13 cellular contexts compared by ENCODE assay signal in the genomic region with DNA sequence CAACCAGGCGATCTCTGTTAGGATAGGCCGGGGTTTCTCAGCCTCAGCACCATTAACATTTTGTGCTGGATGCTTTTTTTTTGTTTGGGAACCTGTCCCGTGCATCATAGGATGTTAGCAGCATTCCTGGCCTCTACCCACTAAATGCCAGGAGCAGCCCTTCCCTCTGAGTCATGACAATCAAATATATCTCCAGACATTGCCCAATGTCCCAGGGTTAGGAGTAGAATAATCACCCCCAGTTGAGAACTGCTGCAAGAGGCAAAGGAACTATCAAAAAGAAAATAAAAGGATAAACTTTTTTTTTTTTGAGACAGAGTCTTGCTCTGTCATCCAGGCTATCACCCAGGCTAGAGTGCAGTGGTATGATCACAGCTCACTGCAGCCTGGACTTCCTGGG.
DNase-seq lines count a peak whose midpoint lies in the region; ATAC-seq and TF ChIP-seq lines count a peak whose summit lies in the region.
"Had no signal": no experiment of that assay in that cellular context is flagged by ENCODE, and none has a peak within 500 bp of the region (broad histone marks: within the 10 kb centered on the region; RNA-seq: fewer than 3 reads in every experiment).

No MANE protein-coding gene starts in this region.

- no peaks in the 10 kb centered on the region for H3K4me1 ChIP-seq in fibroblast of lung (ENCODE audit: control insufficient read depth, extremely low read depth, insufficient read depth, low read length)

- H3K4me2 ChIP-seq in fibroblast of lung (ENCODE audit: extremely low read depth, insufficient read depth, low read length), result no peak overlapping the region
- H3K4me2 ChIP-seq: KMS-11 had no signal

- no peak overlapping the region for H3K4me3 ChIP-seq in fibroblast of lung (replicated peaks in 1 of 4; ENCODE audit: control extremely low read depth in 1 of 4, insufficient read depth in 1 of 4, low read depth in 3 of 4, low read length in 4 of 4)
- H3K4me3 ChIP-seq in skeletal muscle cell (ENCODE audit: low read depth, low read length), result no peak overlapping the region
- H3K4me3 ChIP-seq: thoracic aorta had no signal

- H3K79me2 ChIP-seq in fibroblast of lung (ENCODE audit: control insufficient read depth, insufficient read depth, low read length), result no peaks in the 10 kb centered on the region

- TF ChIP-seq CTCF in fibroblast of lung (conservative IDR thresholded peaks at IDR 0.05 in 1 of 2, IDR thresholded peaks at IDR 0.05 in 1 of 2; ENCODE audit: low read depth in 1 of 2, low read length in 2 of 2), result no peak

- no peak overlapping the region for H2AFZ ChIP-seq in fibroblast of lung (ENCODE audit: low read length)

- H3K9ac ChIP-seq in fibroblast of lung (ENCODE audit: insufficient read depth, low read length), result no peak overlapping the region
- H3K9ac ChIP-seq: KMS-11 had no signal

- H3K27me3 ChIP-seq in fibroblast of lung (ENCODE audit: control insufficient read depth, insufficient read depth, low read length), result no peaks in the 10 kb centered on the region

- H3K36me3 ChIP-seq in fibroblast of lung (ENCODE audit: control insufficient read depth, insufficient read depth, low read length), result no peaks in the 10 kb centered on the region

- no peak overlapping the region for H3K27ac ChIP-seq in fibroblast of lung (ENCODE audit: insufficient read depth, low read length)
- H3K27ac ChIP-seq: KMS-11, thoracic aorta had no signal

- no peaks in the 10 kb centered on the region for H4K20me1 ChIP-seq in fibroblast of lung (ENCODE audit: control insufficient read depth, extremely low read depth, insufficient read depth, low read length)

- ATAC-seq in GM18861 (IDR thresholded peaks at IDR 0.05; ENCODE audit: unreplicated experiment) (no peak), GM18519 (IDR thresholded peaks at IDR 0.05; ENCODE audit: low FRiP score, unreplicated experiment) (no peak)
- ATAC-seq: natural killer cell had no signal

- H3K9me3 ChIP-seq in fibroblast of lung (ENCODE audit: control insufficient read depth, insufficient read depth, low read depth, low read length), result no peaks in the 10 kb centered on the region
- H3K9me3 ChIP-seq: thoracic aorta had no signal

- DNase-seq in GM04503 (ENCODE audit: low read depth) (peak; percentile 86), RPMI7951 (ENCODE audit: low read depth) (peak; percentile 78), fibroblast of lung (ENCODE audit: low read depth in 2 of 2) (peak; percentile 31 to 57), skeletal muscle cell (ENCODE audit: low read depth) (peak; percentile 16), MV-4-11 (lab: John Stamatoyannopoulos, UW) (no peak), SKM-1 (lab: John Stamatoyannopoulos, UW; ENCODE audit: unreplicated experiment) (no peak)
- DNase-seq: kidney, natural killer cell, NCI-H2081 had no signal

Comparison
In these comparisons a context has a peak if more than half of its experiments do, and no peak if none do; other contexts are left out.
1. DNase-seq: peak in GM04503 (single experiment), RPMI7951 (single experiment), fibroblast of lung (2 of 2) and skeletal muscle cell (single experiment); none in MV-4-11 (single experiment) and SKM-1 (single experiment).